In genomic region chr7:19066109-19066508, GRCh38 we compare ENCODE assay signal across 23 cellular contexts. TPM values are rescaled to one million over a fixed set of nuclear protein-coding genes. Genes with fewer than 3 reads are reported as not detected.
"Had no signal": no experiment of that assay in that cellular context is flagged by ENCODE, and none has a peak within 500 bp of the region (broad histone marks: within the 10 kb centered on the region; RNA-seq: fewer than 3 reads in every experiment).

No MANE protein-coding gene starts in this region.

- H3K27ac Mint-ChIP-seq: activated naive CD8-positive, alpha-beta T cell; activated T-cell treated with anti-CD3 and anti-CD28 coated beads, Interleukin-2, amount 50 U/mL, for 24 hours; activated T-helper 17 cell treated with anti-CD3 and anti-CD28 coated beads, Interleukin-2, amount 50 U/mL, for 72 hours; endodermal cell; naive thymus-derived CD4-positive, alpha-beta T cell; progenitor cell of endocrine pancreas; WTC11 had no signal

- H3K9me3 Mint-ChIP-seq: endodermal cell, WTC11 had no signal

- H3K4me3 Mint-ChIP-seq: activated naive CD8-positive, alpha-beta T cell; activated T-cell treated with anti-CD3 and anti-CD28 coated beads, Interleukin-2, amount 50 U/mL, for 24 hours; activated T-helper 17 cell treated with anti-CD3 and anti-CD28 coated beads, Interleukin-2, amount 50 U/mL, for 72 hours; endodermal cell; naive thymus-derived CD4-positive, alpha-beta T cell; neural crest cell; WTC11 had no signal

- H3K27me3 ChIP-seq: upper lobe of left lung had no signal

- H3K27me3 Mint-ChIP-seq: activated naive CD8-positive, alpha-beta T cell; activated T-cell treated with anti-CD3 and anti-CD28 coated beads, Interleukin-2, amount 50 U/mL, for 24 hours; activated T-helper 17 cell treated with anti-CD3 and anti-CD28 coated beads, Interleukin-2, amount 50 U/mL, for 72 hours; naive thymus-derived CD4-positive, alpha-beta T cell; progenitor cell of endocrine pancreas had no signal

- H3K9me3 ChIP-seq: upper lobe of left lung had no signal

- H3K4me3 ChIP-seq: lung, upper lobe of left lung had no signal

- ATAC-seq: activated T-helper 17 cell treated with anti-CD3 and anti-CD28 coated beads, Interleukin-2, amount 50 U/mL, for 72 hours; left lobe of liver; naive thymus-derived CD4-positive, alpha-beta T cell; stimulated activated naive CD8-positive, alpha-beta T cell treated with anti-CD3 and anti-CD28 coated beads, Interleukin-15, Interleukin-2, amounts not matched to agents 100 U/mL and 50 U/mL, for 24 hours; WTC11 had no signal

- H3K27ac ChIP-seq: upper lobe of left lung had no signal

- H3K4me1 ChIP-seq: upper lobe of left lung had no signal

- H3K4me1 Mint-ChIP-seq: activated T-helper 17 cell treated with anti-CD3 and anti-CD28 coated beads, Interleukin-2, amount 50 U/mL, for 72 hours; naive thymus-derived CD4-positive, alpha-beta T cell; neural crest cell had no signal

- H3K36me3 ChIP-seq: upper lobe of left lung had no signal

- DNase-seq: activated CD8-positive, alpha-beta memory T cell treated with anti-CD3 and anti-CD28 coated beads for 24 hours; activated CD8-positive, alpha-beta memory T cell treated with anti-CD3 and anti-CD28 coated beads, Interleukin-2, amount 50 U/mL, for 4 hours; activated naive CD4-positive, alpha-beta T cell; activated T-cell treated with anti-CD3 and anti-CD28 coated beads, Interleukin-2, amount 50 U/mL, for 24 hours; amniotic stem cell; cerebellar nuclear complex; cortex of kidney; endodermal cell; foreskin fibroblast; naive thymus-derived CD4-positive, alpha-beta T cell; occipital lobe; retina; stimulated activated CD4-positive, alpha-beta T cell treated with anti-CD3 and anti-CD28 coated beads, Interleukin-4, amount 100 ng/mL, for 4 hours; stimulated activated naive CD8-positive, alpha-beta T cell treated with anti-CD3 and anti-CD28 coated beads, Interleukin-15, Interleukin-2, amounts not matched to agents 100 U/mL and 50 U/mL, for 24 hours; T-helper 9 cell; upper lobe of left lung had no signal

- H3K36me3 Mint-ChIP-seq: activated naive CD8-positive, alpha-beta T cell; naive thymus-derived CD4-positive, alpha-beta T cell; WTC11 had no signal

RNA-seq across cellular contexts. Expression of gene TWIST1, which starts 51.3 kb away (rescaled TPM):
- total RNA-seq: left lobe of liver, WTC11 had no signal
